Comparison of ENCODE assay signal across 13 cellular contexts in the genomic region with DNA sequence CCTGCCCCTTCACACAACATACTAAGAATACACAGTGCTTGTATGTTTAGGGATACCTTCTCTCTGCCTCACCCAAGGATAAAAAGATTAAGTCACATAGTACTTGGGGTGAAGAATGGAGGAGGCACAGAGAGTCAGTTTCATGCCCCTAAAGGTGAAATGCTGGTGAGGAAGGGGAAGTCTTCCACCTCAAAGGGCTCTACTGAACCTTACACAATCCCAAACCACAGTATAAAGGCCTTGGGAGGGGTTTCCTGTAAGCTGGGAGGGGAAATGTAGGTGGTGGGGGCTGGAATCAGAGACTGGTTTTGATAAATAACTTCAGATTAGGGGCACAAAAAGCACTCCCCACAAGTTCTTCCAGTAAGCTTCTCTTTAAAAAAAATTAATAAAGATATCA. TPM values are rescaled to one million over a fixed set of nuclear protein-coding genes. Genes with fewer than 3 reads are reported as not detected.
DNase-seq lines count a peak whose midpoint lies in the region; ATAC-seq and TF ChIP-seq lines count a peak whose summit lies in the region.
"Had no signal": no experiment of that assay in that cellular context is flagged by ENCODE, and none has a peak within 500 bp of the region (broad histone marks: within the 10 kb centered on the region; RNA-seq: fewer than 3 reads in every experiment).

No MANE protein-coding gene starts in this region.

- peak overlapping the region; percentile 27 for H3K4me3 Mint-ChIP-seq in activated CD4-positive, alpha-beta memory T cell treated with anti-CD3 and anti-CD28 coated beads for 36 hours
- H3K4me3 Mint-ChIP-seq: activated CD8-positive, alpha-beta memory T cell treated with anti-CD3 and anti-CD28 coated beads, Interleukin-2, amount 10 ng/mL, durations not matched to agents 7 days and 5 days had no signal

- ATAC-seq in left cardiac atrium, result no peak
- ATAC-seq in lower lobe of right lung, result no peak
- ATAC-seq in upper lobe of left lung (ENCODE audit: low FRiP score in 2 of 2), result no peak
- ATAC-seq: activated CD8-positive, alpha-beta memory T cell treated with anti-CD3 and anti-CD28 coated beads, Interleukin-2, amount 10 ng/mL, durations not matched to agents 7 days and 5 days; foreskin keratinocyte had no signal

- H3K4me3 ChIP-seq in left ventricle myocardium inferior (peak overlapping the region; percentile 79), lower lobe of right lung (peak overlapping the region; percentile 78), upper lobe of left lung (peak overlapping the region in 1 of 4 donors; percentile 23)

- DNase-seq in left ventricle myocardium inferior, result no peak
- DNase-seq in left cardiac atrium, result no peak
- no peak for DNase-seq in activated CD4-positive, alpha-beta memory T cell treated with anti-CD3 and anti-CD28 coated beads for 36 hours
- DNase-seq in lower lobe of right lung, result no peak
- no peak for DNase-seq in upper lobe of left lung
- no peak for DNase-seq in G401 (ENCODE audit: low spot score)
- no peak for DNase-seq in HEK293T (ENCODE audit: extremely low spot score)
- DNase-seq in DMS153 (lab: John Stamatoyannopoulos, UW), result no peak
- DNase-seq: activated CD8-positive, alpha-beta memory T cell treated with anti-CD3 and anti-CD28 coated beads, Interleukin-2, amount 10 ng/mL, durations not matched to agents 7 days and 5 days; cerebellar nuclear complex; foreskin keratinocyte; NCI-H2171 had no signal

- peak overlapping the region; percentile 68 for H3K27ac ChIP-seq in left ventricle myocardium inferior (replicated peaks)
- H3K27ac ChIP-seq in lower lobe of right lung, result peak overlapping the region; percentile 39
- peak overlapping the region; percentile 22 to 96 (median 64) for H3K27ac ChIP-seq in upper lobe of left lung
- H3K27ac ChIP-seq: foreskin keratinocyte had no signal

- H3K27me3 ChIP-seq in left ventricle myocardium inferior (ENCODE audit: low read depth), result no peaks in the 10 kb centered on the region
- H3K27me3 ChIP-seq in lower lobe of right lung (ENCODE audit: low read depth), result no peaks in the 10 kb centered on the region
- H3K27me3 ChIP-seq in upper lobe of left lung, result no peaks in the 10 kb centered on the region
- H3K27me3 ChIP-seq: foreskin keratinocyte had no signal

- POLR2A ChIA-PET in activated CD4-positive, alpha-beta memory T cell treated with anti-CD3 and anti-CD28 coated beads for 36 hours (lab: Charles Lee), result no interaction called here
- POLR2A ChIA-PET in HEK293T (lab: Yijun Ruan, JAX), result no interaction called here

- intact Hi-C loops in left ventricle myocardium inferior (cut with micrococcal nuclease) (loop anchor here (10.0 kb wide), 1 partner anchor 62 kb away; a partner anchor contains a TSS), left cardiac atrium (cut with DNase I) (loop anchor here (2.0 to 10.0 kb wide), 2 partner anchors 22 to 52 kb away; a partner anchor contains a TSS), lower lobe of right lung (cut with DNase I) (no loop called here)
- intact Hi-C loops in activated CD4-positive, alpha-beta memory T cell treated with anti-CD3 and anti-CD28 coated beads for 36 hours (cut with micrococcal nuclease), result no loop called here

- H3K36me3 ChIP-seq in left ventricle myocardium inferior (peaks cover 46% of the 10 kb centered on the region), lower lobe of right lung (peaks cover 43% of the 10 kb centered on the region), upper lobe of left lung (peaks cover 6 to 40% (median 17%) of the 10 kb centered on the region in 4 donors)

- TF ChIP-seq CTCF in left ventricle myocardium inferior (IDR thresholded peaks at IDR 0.05; ENCODE audit: borderline replicate concordance) (no peak), lower lobe of right lung (IDR thresholded peaks at IDR 0.05) (no peak), upper lobe of left lung (IDR thresholded peaks at IDR 0.05) (no peak)

- H3K9me3 Mint-ChIP-seq in activated CD4-positive, alpha-beta memory T cell treated with anti-CD3 and anti-CD28 coated beads for 36 hours, result no peaks in the 10 kb centered on the region

- no peak for TF ChIP-seq POLR2A in upper lobe of left lung (IDR thresholded peaks at IDR 0.05)

- no peak for TF ChIP-seq EP300 in upper lobe of left lung (IDR thresholded peaks at IDR 0.05)

- H3K36me3 Mint-ChIP-seq in activated CD4-positive, alpha-beta memory T cell treated with anti-CD3 and anti-CD28 coated beads for 36 hours, result peaks cover 8% of the 10 kb centered on the region
- H3K36me3 Mint-ChIP-seq: activated CD8-positive, alpha-beta memory T cell treated with anti-CD3 and anti-CD28 coated beads, Interleukin-2, amount 10 ng/mL, durations not matched to agents 7 days and 5 days had no signal

- H3K9me3 ChIP-seq in left ventricle myocardium inferior (replicated peaks), result no peaks in the 10 kb centered on the region
- no peaks in the 10 kb centered on the region for H3K9me3 ChIP-seq in lower lobe of right lung
- no peaks in the 10 kb centered on the region for H3K9me3 ChIP-seq in upper lobe of left lung

- peak overlapping the region; percentile 97 for H3K27ac Mint-ChIP-seq in activated CD4-positive, alpha-beta memory T cell treated with anti-CD3 and anti-CD28 coated beads for 36 hours
- H3K27ac Mint-ChIP-seq: activated CD8-positive, alpha-beta memory T cell treated with anti-CD3 and anti-CD28 coated beads, Interleukin-2, amount 10 ng/mL, durations not matched to agents 7 days and 5 days had no signal

- in situ Hi-C loops in G401 (cut with HindIII; ENCODE audit: low sequenced_read_pairs), result no loop called here

- H3K4me1 ChIP-seq in left ventricle myocardium inferior (peaks cover 68% of the 10 kb centered on the region), lower lobe of right lung (peaks cover 58% of the 10 kb centered on the region), upper lobe of left lung (peaks cover 42 to 63% (median 51%) of the 10 kb centered on the region in 4 donors)

- CTCF ChIA-PET in activated CD4-positive, alpha-beta memory T cell treated with anti-CD3 and anti-CD28 coated beads for 36 hours (lab: Charles Lee), result interaction anchor here (0.6 to 14.0 kb wide), 6 partner anchors 8 to 442 kb away, joined by 3 to 222 read pairs (median 4); a partner anchor contains a TSS
- CTCF ChIA-PET in HEK293T (lab: Yijun Ruan, JAX), result no interaction called here

- peaks cover 73% of the 10 kb centered on the region for H3K4me1 Mint-ChIP-seq in activated CD4-positive, alpha-beta memory T cell treated with anti-CD3 and anti-CD28 coated beads for 36 hours (ENCODE audit: low read depth)

- H3K27me3 Mint-ChIP-seq in activated CD4-positive, alpha-beta memory T cell treated with anti-CD3 and anti-CD28 coated beads for 36 hours, result no peaks in the 10 kb centered on the region
- H3K27me3 Mint-ChIP-seq: activated CD8-positive, alpha-beta memory T cell treated with anti-CD3 and anti-CD28 coated beads, Interleukin-2, amount 10 ng/mL, durations not matched to agents 7 days and 5 days had no signal

TF ChIP-seq in HEK293T, 16 proteins besides CTCF, POLR2A, EP300 and RAD21 (continues in another document):
- TF ChIP-seq TARDBP (IDR thresholded peaks at IDR 0.05) (no peak), ELF4 (IDR thresholded peaks at IDR 0.05) (no peak), ZNF384 (IDR thresholded peaks at IDR 0.05) (no peak), L3MBTL2 (conservative IDR thresholded peaks at IDR 0.05) (no peak), FOXA1 (IDR thresholded peaks at IDR 0.05) (no peak), LEF1 (IDR thresholded peaks at IDR 0.05; ENCODE audit: borderline replicate concordance) (no peak), FOXK2 (IDR thresholded peaks at IDR 0.05) (no peak), HDGF (IDR thresholded peaks at IDR 0.05; ENCODE audit: borderline replicate concordance) (no peak)
- TF ChIP-seq, protein P1, sequence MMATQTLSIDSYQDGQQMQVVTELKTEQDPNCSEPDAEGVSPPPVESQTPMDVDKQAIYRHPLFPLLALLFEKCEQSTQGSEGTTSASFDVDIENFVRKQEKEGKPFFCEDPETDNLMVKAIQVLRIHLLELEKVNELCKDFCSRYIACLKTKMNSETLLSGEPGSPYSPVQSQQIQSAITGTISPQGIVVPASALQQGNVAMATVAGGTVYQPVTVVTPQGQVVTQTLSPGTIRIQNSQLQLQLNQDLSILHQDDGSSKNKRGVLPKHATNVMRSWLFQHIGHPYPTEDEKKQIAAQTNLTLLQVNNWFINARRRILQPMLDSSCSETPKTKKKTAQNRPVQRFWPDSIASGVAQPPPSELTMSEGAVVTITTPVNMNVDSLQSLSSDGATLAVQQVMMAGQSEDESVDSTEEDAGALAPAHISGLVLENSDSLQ (IDR thresholded peaks at IDR 0.05), result no peak

RNA-seq across cellular contexts. Expression of a gene that starts 3.5 kb away (rescaled TPM):
- total RNA-seq in left ventricle myocardium inferior (44.3 TPM), left cardiac atrium (10 to 100 TPM; 32.2 to 36.2 TPM), lower lobe of right lung (27.8 TPM), upper lobe of left lung (10 to 100 TPM; 14.5 to 34.3 (median 26.9) TPM)
- 10 to 100 TPM; 16.4 to 18.3 TPM for total RNA-seq in activated CD4-positive, alpha-beta memory T cell treated with anti-CD3 and anti-CD28 coated beads for 36 hours
- 8.1 and 12.7 TPM in 2 replicates for total RNA-seq in G401 (2014; rRNA removed; shearing (Covaris generic))

RNA-seq across cellular contexts. Expression of a gene that starts 5.1 kb away (rescaled TPM):
- total RNA-seq in left ventricle myocardium inferior, result 42.8 TPM
- 10 to 100 TPM; 33.1 to 36.6 TPM for total RNA-seq in left cardiac atrium
- total RNA-seq in activated CD4-positive, alpha-beta memory T cell treated with anti-CD3 and anti-CD28 coated beads for 36 hours, result 10 to 100 TPM; 12.5 to 17.5 TPM
- 21.4 TPM for total RNA-seq in lower lobe of right lung
- total RNA-seq in upper lobe of left lung, result 10 to 100 TPM; 16.3 to 28.3 (median 21.2) TPM
- total RNA-seq in G401 (2014; rRNA removed; shearing (Covaris generic)), result 9.4 and 12.0 TPM in 2 replicates

RNA-seq across cellular contexts. Expression of a gene that starts 21.1 kb away (rescaled TPM):
- total RNA-seq in left ventricle myocardium inferior, result 0.14 TPM
- under 1 TPM; 0.15 to 0.44 TPM for total RNA-seq in left cardiac atrium
- under 1 TPM in 1 of 2 experiments, not detected in 1; 0.19 TPM for total RNA-seq in activated CD4-positive, alpha-beta memory T cell treated with anti-CD3 and anti-CD28 coated beads for 36 hours
- 0.68 TPM for total RNA-seq in lower lobe of right lung
- 1 to 10 TPM in 4 of 6 donors, under 1 TPM in 1, not detected in 1; 0.67 to 5.2 (median 1.2) TPM for total RNA-seq in upper lobe of left lung
- total RNA-seq in G401 (2014; rRNA removed; shearing (Covaris generic)), result 2.7 and 3.6 TPM in 2 replicates
- total RNA-seq: lung microvascular endothelial cell had no signal

RNA-seq across cellular contexts. Expression of a gene that starts 28.5 kb away (rescaled TPM):
- total RNA-seq in left ventricle myocardium inferior, result 78.9 TPM
- total RNA-seq in left cardiac atrium, result 100 to 1,000 TPM in 1 of 2 donors, 10 to 100 TPM in 1; 72.0 to 105 TPM
- 100 to 1,000 TPM; 153 to 160 TPM for total RNA-seq in activated CD4-positive, alpha-beta memory T cell treated with anti-CD3 and anti-CD28 coated beads for 36 hours
- total RNA-seq in lower lobe of right lung, result 297 TPM
- total RNA-seq in upper lobe of left lung, result 100 to 1,000 TPM in 5 of 6 donors, 10 to 100 TPM in 1; 93.2 to 322 (median 204) TPM
- total RNA-seq in G401 (2014; rRNA removed; shearing (Covaris generic)), result 38.3 and 68.8 TPM in 2 replicates

RNA-seq across cellular contexts. Expression of a gene that starts 33.2 kb away (rescaled TPM):
- total RNA-seq in left ventricle myocardium inferior (0.47 TPM), left cardiac atrium (under 1 TPM; 0.15 to 0.16 TPM), lower lobe of right lung (8.2 TPM), upper lobe of left lung (100 to 1,000 TPM in 1 of 6 donors, 10 to 100 TPM in 2, 1 to 10 TPM in 3; 2.3 to 213 (median 11.7) TPM)
- total RNA-seq in activated CD4-positive, alpha-beta memory T cell treated with anti-CD3 and anti-CD28 coated beads for 36 hours, result 1 to 10 TPM in 1 of 2 experiments, under 1 TPM in 1; 0.64 to 1.3 TPM
- not detected in 2 replicates for total RNA-seq in G401 (2014; rRNA removed; shearing (Covaris generic))

Comparison
In these comparisons a context has a peak if more than half of its experiments do, and no peak if none do; other contexts are left out.
1. intact Hi-C loops: an anchor here in left ventricle myocardium inferior (10.0 kb wide) and left cardiac atrium (2.0 to 10.0 kb wide); none called in activated CD4-positive, alpha-beta memory T cell treated with anti-CD3 and anti-CD28 coated beads for 36 hours and lower lobe of right lung.